ENCODE assay signal across 11 cellular contexts in the genomic region with DNA sequence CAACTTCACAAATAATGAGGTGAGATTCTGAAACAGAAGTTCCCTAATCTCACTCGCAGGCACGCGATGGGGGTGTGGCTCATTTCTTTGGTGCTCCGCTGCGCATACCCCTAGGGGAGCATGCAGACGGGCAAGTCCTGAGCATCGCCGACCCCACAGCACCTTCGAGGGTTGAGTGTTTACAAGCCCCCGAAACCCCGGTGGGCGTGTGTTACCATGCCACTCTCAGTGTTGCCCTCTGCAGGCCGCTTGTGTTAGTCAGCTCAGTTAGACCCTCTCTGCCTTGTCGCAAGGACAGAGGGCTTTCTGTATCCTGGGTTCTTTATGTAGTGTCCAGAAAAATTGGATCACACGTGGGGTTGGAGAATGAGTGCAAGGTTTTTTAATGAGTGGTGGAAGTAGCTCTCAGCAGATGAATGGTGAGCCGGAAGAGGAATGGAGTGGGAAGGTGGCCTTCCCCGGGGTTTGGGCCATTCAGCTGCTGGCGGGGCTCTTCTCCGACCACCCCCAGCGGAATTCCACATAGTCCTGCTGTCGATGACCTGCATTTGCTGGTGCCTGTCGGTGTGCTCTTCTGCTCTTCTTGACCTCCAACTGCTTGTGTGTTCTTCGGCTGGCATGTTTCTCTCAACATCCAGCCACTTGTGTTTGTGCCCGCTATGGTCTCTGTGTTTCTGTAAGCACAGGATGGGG.
A peak's percentile ranks its signal among the peaks of the same experiment; 100 is the strongest.
DNase-seq lines count a peak whose midpoint lies in the region; TF ChIP-seq lines count a peak whose summit lies in the region.
"Had no signal": no experiment of that assay in that cellular context is flagged by ENCODE, and none has a peak within 500 bp of the region (broad histone marks: within the 10 kb centered on the region; RNA-seq: fewer than 3 reads in every experiment).

No MANE protein-coding gene starts in this region.

- no peaks in the 10 kb centered on the region for H3K36me3 Mint-ChIP-seq in activated T-cell treated with anti-CD3 and anti-CD28 coated beads, Interleukin-2, amount 50 U/mL, for 24 hours (ENCODE audit: low read depth)

- peak; percentile 32 for DNase-seq in activated T-cell treated with anti-CD3 and anti-CD28 coated beads, Interleukin-2, amount 50 U/mL, for 24 hours
- no peak for DNase-seq in activated T-cell treated with anti-CD3 and anti-CD28 coated beads, Interleukin-2, amount 50 U/mL, for 1 hour
- DNase-seq in M059J (ENCODE audit: low read depth) (peak; percentile 3), cardiac fibroblast (ENCODE audit: low read depth in 2 of 2) (no peak), AML-193 (lab: John Stamatoyannopoulos, UW) (no peak), occipital lobe (lab: John Stamatoyannopoulos, UW) (no peak)
- DNase-seq in stimulated activated CD8-positive, alpha-beta memory T cell treated with anti-CD3 and anti-CD28 coated beads, Interleukin-4, amount 100 ng/mL, for 48 hours: peak; percentile 47
- DNase-seq in activated naive CD4-positive, alpha-beta T cell (lab: John Stamatoyannopoulos, UW): no peak
- DNase-seq: stimulated activated CD4-positive, alpha-beta T cell treated with anti-CD3 and anti-CD28 coated beads, Interleukin-4, amount 100 ng/mL, for 1 hour had no signal

- H3K27ac Mint-ChIP-seq in activated T-cell treated with anti-CD3 and anti-CD28 coated beads, Interleukin-2, amount 50 U/mL, for 24 hours: no peak overlapping the region
- H3K27ac Mint-ChIP-seq: activated T-helper 2 cell treated with anti-CD3 and anti-CD28 coated beads, Interferon-gamma antibody, Interleukin-2, Interleukin-4, amounts not matched to agents 10 μg/mL and 5 μg/mL and 100 μg/mL, durations not matched to agents 14 hours and 24 hours and 36 hours had no signal

- H3K4me1 Mint-ChIP-seq in activated T-cell treated with anti-CD3 and anti-CD28 coated beads, Interleukin-2, amount 50 U/mL, for 24 hours (ENCODE audit: low read depth): peaks cover 3% of the 10 kb centered on the region

- H3K4me3 Mint-ChIP-seq in activated T-cell treated with anti-CD3 and anti-CD28 coated beads, Interleukin-2, amount 50 U/mL, for 24 hours: no peak overlapping the region

- H3K4me3 ChIP-seq in cardiac fibroblast (replicated peaks in 1 of 2; ENCODE audit: low read depth in 2 of 2, low read length in 2 of 2): no peak overlapping the region
- H3K4me3 ChIP-seq: BLaER1 treated with 17β-estradiol and CSF1 and Interleukin-3, amounts not matched to agents 10 nM and 100 nM had no signal

- peaks cover 3% of the 10 kb centered on the region for H3K27me3 Mint-ChIP-seq in activated T-cell treated with anti-CD3 and anti-CD28 coated beads, Interleukin-2, amount 50 U/mL, for 24 hours

- H3K9me3 Mint-ChIP-seq in activated T-cell treated with anti-CD3 and anti-CD28 coated beads, Interleukin-2, amount 50 U/mL, for 24 hours: peaks cover 7% of the 10 kb centered on the region

- TF ChIP-seq CTCF in cardiac fibroblast (IDR thresholded peaks at IDR 0.05; ENCODE audit: low read depth, low read length): peak; percentile 20

Comparison
In these comparisons a context has a peak if more than half of its experiments do, and no peak if none do; other contexts are left out.
1. DNase-seq: peak in activated T-cell treated with anti-CD3 and anti-CD28 coated beads, Interleukin-2, amount 50 U/mL, for 24 hours (single experiment), M059J (single experiment) and stimulated activated CD8-positive, alpha-beta memory T cell treated with anti-CD3 and anti-CD28 coated beads, Interleukin-4, amount 100 ng/mL, for 48 hours (single experiment); none in activated T-cell treated with anti-CD3 and anti-CD28 coated beads, Interleukin-2, amount 50 U/mL, for 1 hour (single experiment), cardiac fibroblast (0 of 2), AML-193 (0 of 2), occipital lobe (single experiment) and activated naive CD4-positive, alpha-beta T cell (0 of 4).